9 cellular contexts compared by ENCODE assay signal in the genomic region with DNA sequence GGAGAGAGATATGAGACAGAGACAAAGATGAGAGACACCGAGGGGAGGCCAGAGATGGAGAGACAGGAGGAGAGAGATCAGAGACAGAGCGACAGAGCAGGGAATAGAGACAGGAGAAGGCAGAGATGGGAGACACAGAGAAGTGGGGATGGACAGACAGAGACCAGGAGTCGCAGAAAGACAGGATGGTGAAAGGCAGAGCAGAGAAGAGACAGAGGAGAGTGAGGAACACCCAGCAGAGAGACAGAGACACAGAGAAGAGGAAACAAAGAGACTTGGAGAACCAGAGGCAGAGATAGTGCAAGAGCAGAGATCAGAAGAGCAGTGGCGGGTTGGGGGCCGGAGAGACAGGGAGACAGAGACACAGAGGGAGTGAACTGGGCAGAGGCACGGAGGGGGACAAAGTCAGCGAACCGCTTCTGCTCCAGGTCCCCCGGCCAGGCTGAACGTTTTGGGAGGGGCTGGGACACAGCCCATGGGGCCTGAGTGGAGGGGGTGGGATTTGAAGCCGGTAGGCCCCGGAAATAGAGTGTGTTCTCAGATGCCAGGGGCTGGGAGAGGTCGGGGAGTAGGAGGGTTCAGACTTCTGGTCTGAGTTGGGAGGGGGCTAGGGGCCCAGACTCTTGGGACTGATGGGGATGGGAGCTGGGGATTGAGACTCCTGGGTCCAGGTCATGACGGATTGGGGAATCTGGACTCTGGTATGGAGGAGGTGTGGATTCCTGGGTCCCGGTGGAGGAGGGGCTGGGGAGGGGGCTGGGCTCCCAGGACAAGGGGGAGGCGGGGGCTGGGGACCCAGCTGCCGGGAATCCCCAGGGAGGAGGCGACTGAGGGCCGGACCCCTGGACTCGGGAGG. TPM values are rescaled to one million over a fixed set of nuclear protein-coding genes. Genes with fewer than 3 reads are reported as not detected.
DNase-seq lines count a peak whose midpoint lies in the region; ATAC-seq and TF ChIP-seq lines count a peak whose summit lies in the region.
"Had no signal": no experiment of that assay in that cellular context is flagged by ENCODE, and none has a peak within 500 bp of the region (broad histone marks: within the 10 kb centered on the region; RNA-seq: fewer than 3 reads in every experiment).

No MANE protein-coding gene starts in this region.

- peak overlapping the region; percentile 93 for H3K27ac Mint-ChIP-seq in CD8-positive, alpha-beta T cell
- H3K27ac Mint-ChIP-seq in activated T-helper 1 cell treated with anti-CD3 and anti-CD28 coated beads, Interleukin-12 subunit alpha, Interleukin-12 subunit beta, Interleukin-2, Interleukin-4 antibody, amounts not matched to agents 30 ng/mL and 10 ng/mL and 1 ng/mL, durations not matched to agents 14 hours and 24 hours and 36 hours: peak overlapping the region; percentile 83

- no peaks in the 10 kb centered on the region for H3K27me3 ChIP-seq in CD8-positive, alpha-beta T cell (ENCODE audit: insufficient read depth, low read length)
- H3K27me3 ChIP-seq in heart left ventricle (no peaks in the 10 kb centered on the region), psoas muscle (ENCODE audit: insufficient read depth in 3 of 3, low read length in 2 of 3) (peaks cover 0 to 1% (median 0%) of the 10 kb centered on the region in 3 donors)

- no peak for TF ChIP-seq POLR2A in heart left ventricle (IDR thresholded peaks at IDR 0.05)

- DNase-seq in CD8-positive, alpha-beta T cell: no peak
- DNase-seq in HFF-Myc (ENCODE audit: extremely low read depth, low read depth) (no peak), heart left ventricle (peak in 2 of 5 donors; percentile 49 to 52), psoas muscle (peak in 1 of 2 donors; percentile 80), KG1 (lab: John Stamatoyannopoulos, UW) (no peak), DMS114 treated with DMSO at 0.1 percent for 48 hours (lab: John Stamatoyannopoulos, UW; ENCODE audit: unreplicated experiment) (no peak)
- DNase-seq in activated T-helper 1 cell treated with anti-CD3 and anti-CD28 coated beads, Interleukin-12 subunit alpha, Interleukin-12 subunit beta, Interleukin-2, Interleukin-4 antibody, amounts not matched to agents 30 ng/mL and 10 ng/mL and 1 ng/mL, durations not matched to agents 14 hours and 24 hours and 36 hours (ENCODE audit: low spot score): no peak

- no peaks in the 10 kb centered on the region for H3K9me3 Mint-ChIP-seq in CD8-positive, alpha-beta T cell
- H3K9me3 Mint-ChIP-seq in activated T-helper 1 cell treated with anti-CD3 and anti-CD28 coated beads, Interleukin-12 subunit alpha, Interleukin-12 subunit beta, Interleukin-2, Interleukin-4 antibody, amounts not matched to agents 30 ng/mL and 10 ng/mL and 1 ng/mL, durations not matched to agents 14 hours and 24 hours and 36 hours: no peaks in the 10 kb centered on the region

- 8 to 14% (median 12%) methylated on average over 14 to 20 of the region's 20 CpGs for WGBS in heart left ventricle, 4 donors
- 8 to 10% (median 10%) methylated on average over 18 to 20 of the region's 20 CpGs for WGBS in psoas muscle, 3 donors

- peak overlapping the region; percentile 90 for H3K4me3 ChIP-seq in CD8-positive, alpha-beta T cell (ENCODE audit: low read depth, low read length)
- H3K4me3 ChIP-seq in HFF-Myc (replicated peaks; ENCODE audit: low read depth, low read length): peak overlapping the region; percentile 76
- peak overlapping the region; percentile 74 to 97 (median 90) for H3K4me3 ChIP-seq in heart left ventricle
- peak overlapping the region; percentile 93 for H3K4me3 ChIP-seq in psoas muscle

- peaks cover 16% of the 10 kb centered on the region for H3K4me1 ChIP-seq in CD8-positive, alpha-beta T cell (ENCODE audit: insufficient read depth, low read length)
- H3K4me1 ChIP-seq in heart left ventricle (peaks cover 0 to 21% (median 9%) of the 10 kb centered on the region in 12 donors), psoas muscle (peaks cover 2% of the 10 kb centered on the region)

- H3K4me1 Mint-ChIP-seq in CD8-positive, alpha-beta T cell (ENCODE audit: low read depth): peaks cover 21% of the 10 kb centered on the region
- H3K4me1 Mint-ChIP-seq in activated T-helper 1 cell treated with anti-CD3 and anti-CD28 coated beads, Interleukin-12 subunit alpha, Interleukin-12 subunit beta, Interleukin-2, Interleukin-4 antibody, amounts not matched to agents 30 ng/mL and 10 ng/mL and 1 ng/mL, durations not matched to agents 14 hours and 24 hours and 36 hours (ENCODE audit: low read depth): peaks cover 20% of the 10 kb centered on the region

- CTCF ChIA-PET in CD8-positive, alpha-beta T cell (lab: Charles Lee): interaction anchor here (1.3 to 2.7 kb wide), 2 partner anchors 52 to 76 kb away, joined by 4 to 17 read pairs; no protein-coding TSS in a partner anchor

- POLR2A ChIA-PET in CD8-positive, alpha-beta T cell (lab: Charles Lee): interaction anchor here (1.1 to 2.0 kb wide), 3 partner anchors 20 to 45 kb away, joined by 3 to 10 read pairs (median 3); a partner anchor contains a TSS

- no peak for TF ChIP-seq CTCF in CD8-positive, alpha-beta T cell (IDR thresholded peaks at IDR 0.05)
- TF ChIP-seq CTCF in HFF-Myc (IDR thresholded peaks at IDR 0.05; ENCODE audit: low read depth, low read length, missing control alignments) (no peak), heart left ventricle (IDR thresholded peaks at IDR 0.05) (no peak), psoas muscle (IDR thresholded peaks at IDR 0.05) (no peak)

- intact Hi-C loops in CD8-positive, alpha-beta T cell (cut with DNase I, micrococcal nuclease): loop anchor here (1.0 to 2.0 kb wide), 6 partner anchors 19 to 95 kb away; a partner anchor contains a TSS
- intact Hi-C loops in activated T-helper 1 cell treated with anti-CD3 and anti-CD28 coated beads, Interleukin-12 subunit alpha, Interleukin-12 subunit beta, Interleukin-2, Interleukin-4 antibody, amounts not matched to agents 30 ng/mL and 10 ng/mL and 1 ng/mL, durations not matched to agents 14 hours and 24 hours and 36 hours (cut with micrococcal nuclease): loop anchor here (1.0 to 5.0 kb wide), 4 partner anchors 19 to 323 kb away; a partner anchor contains a TSS
- intact Hi-C loops in heart left ventricle (cut with DNase I): loop anchor here in 4 of 10 donors (2.0 to 5.0 kb wide), 5 partner anchors 33 to 63 kb away; a partner anchor contains a TSS
- intact Hi-C loops in psoas muscle (cut with DNase I): loop anchor here in 1 of 2 donors (2.0 kb wide), 1 partner anchor 63 kb away; no protein-coding TSS in a partner anchor

- H3K27ac ChIP-seq in CD8-positive, alpha-beta T cell (ENCODE audit: low read depth, low read length): peak overlapping the region; percentile 67
- H3K27ac ChIP-seq in heart left ventricle (peak overlapping the region; percentile 89 to 99 (median 94)), psoas muscle (peak overlapping the region; percentile 97)

- H3K36me3 ChIP-seq in CD8-positive, alpha-beta T cell (ENCODE audit: insufficient read depth, low read length): no peaks in the 10 kb centered on the region
- peaks cover 0 to 26% (median 16%) of the 10 kb centered on the region in 9 donors for H3K36me3 ChIP-seq in heart left ventricle
- peaks cover 5 to 31% of the 10 kb centered on the region in 2 donors for H3K36me3 ChIP-seq in psoas muscle (ENCODE audit: insufficient read depth in 1 of 2, low read depth in 1 of 2)

- no peaks in the 10 kb centered on the region for H3K9me3 ChIP-seq in CD8-positive, alpha-beta T cell (ENCODE audit: low read length)
- H3K9me3 ChIP-seq in heart left ventricle (no peaks in the 10 kb centered on the region), psoas muscle (no peaks in the 10 kb centered on the region)

- peak overlapping the region; percentile 91 for H3K4me3 Mint-ChIP-seq in CD8-positive, alpha-beta T cell
- H3K4me3 Mint-ChIP-seq in activated T-helper 1 cell treated with anti-CD3 and anti-CD28 coated beads, Interleukin-12 subunit alpha, Interleukin-12 subunit beta, Interleukin-2, Interleukin-4 antibody, amounts not matched to agents 30 ng/mL and 10 ng/mL and 1 ng/mL, durations not matched to agents 14 hours and 24 hours and 36 hours: peak overlapping the region; percentile 91

- H3K27me3 Mint-ChIP-seq in CD8-positive, alpha-beta T cell (ENCODE audit: low read depth): no peaks in the 10 kb centered on the region
- peaks cover 6% of the 10 kb centered on the region for H3K27me3 Mint-ChIP-seq in activated T-helper 1 cell treated with anti-CD3 and anti-CD28 coated beads, Interleukin-12 subunit alpha, Interleukin-12 subunit beta, Interleukin-2, Interleukin-4 antibody, amounts not matched to agents 30 ng/mL and 10 ng/mL and 1 ng/mL, durations not matched to agents 14 hours and 24 hours and 36 hours (ENCODE audit: insufficient read depth)

- peak; percentile 47 for ATAC-seq in CD8-positive, alpha-beta T cell
- peak; percentile 33 to 64 (median 48) for ATAC-seq in heart left ventricle
- peak; percentile 62 to 81 (median 70) for ATAC-seq in psoas muscle
- ATAC-seq in HG02981 (IDR thresholded peaks at IDR 0.05; ENCODE audit: unreplicated experiment): no peak

- H3K36me3 Mint-ChIP-seq in CD8-positive, alpha-beta T cell: peaks cover 16% of the 10 kb centered on the region
- H3K36me3 Mint-ChIP-seq in activated T-helper 1 cell treated with anti-CD3 and anti-CD28 coated beads, Interleukin-12 subunit alpha, Interleukin-12 subunit beta, Interleukin-2, Interleukin-4 antibody, amounts not matched to agents 30 ng/mL and 10 ng/mL and 1 ng/mL, durations not matched to agents 14 hours and 24 hours and 36 hours (ENCODE audit: low read depth): peaks cover 9% of the 10 kb centered on the region

RNA-seq across cellular contexts. Expression of a gene that starts 0.7 kb away (rescaled TPM):
- total RNA-seq in CD8-positive, alpha-beta T cell: 1 to 10 TPM; 5.7 to 6.1 TPM
- total RNA-seq in activated T-helper 1 cell treated with anti-CD3 and anti-CD28 coated beads, Interleukin-12 subunit alpha, Interleukin-12 subunit beta, Interleukin-2, Interleukin-4 antibody, amounts not matched to agents 30 ng/mL and 10 ng/mL and 1 ng/mL, durations not matched to agents 14 hours and 24 hours and 36 hours: 10.2 and 11.7 TPM in 2 replicates
- total RNA-seq in heart left ventricle (10 to 100 TPM in 4 of 9 donors, 1 to 10 TPM in 5; 5.4 to 13.9 (median 9.8) TPM), psoas muscle (10 to 100 TPM; 21.8 to 81.6 (median 29.5) TPM)
- polyA plus RNA-seq in heart left ventricle (10 to 100 TPM in 1 of 2 donors, 1 to 10 TPM in 1; 7.9 to 10.9 TPM), psoas muscle (10 to 100 TPM in 2 of 3 donors, 1 to 10 TPM in 1; 4.2 to 22.9 (median 14.2) TPM)

RNA-seq across cellular contexts. Expression of a gene that starts 19.3 kb away (rescaled TPM):
- 1 to 10 TPM; 6.7 to 8.4 TPM for total RNA-seq in CD8-positive, alpha-beta T cell
- total RNA-seq in activated T-helper 1 cell treated with anti-CD3 and anti-CD28 coated beads, Interleukin-12 subunit alpha, Interleukin-12 subunit beta, Interleukin-2, Interleukin-4 antibody, amounts not matched to agents 30 ng/mL and 10 ng/mL and 1 ng/mL, durations not matched to agents 14 hours and 24 hours and 36 hours: 24.2 and 24.7 TPM in 2 replicates
- 10 to 100 TPM; 11.2 to 15.4 (median 12.9) TPM for total RNA-seq in heart left ventricle
- polyA plus RNA-seq in heart left ventricle: 10 to 100 TPM in 1 of 2 donors, 1 to 10 TPM in 1; 10.0 to 16.7 TPM
- 10 to 100 TPM in 3 of 4 donors, 1 to 10 TPM in 1; 9.9 to 23.7 (median 13.2) TPM for total RNA-seq in psoas muscle
- 10 to 100 TPM; 10.8 to 12.1 (median 11.5) TPM for polyA plus RNA-seq in psoas muscle

RNA-seq across cellular contexts. Expression of a gene that starts 20.1 kb away (rescaled TPM):
- 1 to 10 TPM; 6.2 to 6.6 TPM for total RNA-seq in CD8-positive, alpha-beta T cell
- 20.0 and 22.9 TPM in 2 replicates for total RNA-seq in activated T-helper 1 cell treated with anti-CD3 and anti-CD28 coated beads, Interleukin-12 subunit alpha, Interleukin-12 subunit beta, Interleukin-2, Interleukin-4 antibody, amounts not matched to agents 30 ng/mL and 10 ng/mL and 1 ng/mL, durations not matched to agents 14 hours and 24 hours and 36 hours
- total RNA-seq in heart left ventricle: 10 to 100 TPM; 11.0 to 34.7 (median 16.5) TPM
- polyA plus RNA-seq in heart left ventricle: 10 to 100 TPM; 30.6 to 33.9 TPM
- total RNA-seq in psoas muscle: 10 to 100 TPM; 21.4 to 32.0 (median 24.5) TPM
- polyA plus RNA-seq in psoas muscle: 10 to 100 TPM; 38.6 to 52.5 (median 41.4) TPM

RNA-seq across cellular contexts. Expression of a gene that starts 25.5 kb away (rescaled TPM):
- 10 to 100 TPM; 11.0 to 12.6 TPM for total RNA-seq in CD8-positive, alpha-beta T cell
- total RNA-seq in activated T-helper 1 cell treated with anti-CD3 and anti-CD28 coated beads, Interleukin-12 subunit alpha, Interleukin-12 subunit beta, Interleukin-2, Interleukin-4 antibody, amounts not matched to agents 30 ng/mL and 10 ng/mL and 1 ng/mL, durations not matched to agents 14 hours and 24 hours and 36 hours: 12.6 and 13.2 TPM in 2 replicates
- total RNA-seq in heart left ventricle (10 to 100 TPM; 11.4 to 19.1 (median 14.2) TPM), psoas muscle (10 to 100 TPM; 17.1 to 40.4 (median 25.0) TPM)
- polyA plus RNA-seq in heart left ventricle (10 to 100 TPM; 12.0 to 24.3 TPM), psoas muscle (10 to 100 TPM; 11.1 to 20.3 (median 19.3) TPM)

RNA-seq across cellular contexts. Expression of a gene that starts 34.7 kb away (rescaled TPM):
- total RNA-seq in CD8-positive, alpha-beta T cell: not detected
- total RNA-seq in activated T-helper 1 cell treated with anti-CD3 and anti-CD28 coated beads, Interleukin-12 subunit alpha, Interleukin-12 subunit beta, Interleukin-2, Interleukin-4 antibody, amounts not matched to agents 30 ng/mL and 10 ng/mL and 1 ng/mL, durations not matched to agents 14 hours and 24 hours and 36 hours: not detected in 2 replicates
- total RNA-seq in heart left ventricle: 10 to 100 TPM in 3 of 9 donors, 1 to 10 TPM in 6; 2.4 to 14.3 (median 7.5) TPM
- polyA plus RNA-seq in heart left ventricle: 10 to 100 TPM in 1 of 2 donors, 1 to 10 TPM in 1; 5.9 to 12.4 TPM
- 10 to 100 TPM in 2 of 4 donors, 1 to 10 TPM in 1, under 1 TPM in 1; 0.79 to 30.8 (median 7.6) TPM for total RNA-seq in psoas muscle
- polyA plus RNA-seq in psoas muscle: 10 to 100 TPM in 1 of 3 donors, 1 to 10 TPM in 2; 5.4 to 10.6 (median 7.9) TPM
- total RNA-seq: SK-MEL-5 had no signal
